Comparison of ENCODE assay signal across 15 cellular contexts in the genomic region with DNA sequence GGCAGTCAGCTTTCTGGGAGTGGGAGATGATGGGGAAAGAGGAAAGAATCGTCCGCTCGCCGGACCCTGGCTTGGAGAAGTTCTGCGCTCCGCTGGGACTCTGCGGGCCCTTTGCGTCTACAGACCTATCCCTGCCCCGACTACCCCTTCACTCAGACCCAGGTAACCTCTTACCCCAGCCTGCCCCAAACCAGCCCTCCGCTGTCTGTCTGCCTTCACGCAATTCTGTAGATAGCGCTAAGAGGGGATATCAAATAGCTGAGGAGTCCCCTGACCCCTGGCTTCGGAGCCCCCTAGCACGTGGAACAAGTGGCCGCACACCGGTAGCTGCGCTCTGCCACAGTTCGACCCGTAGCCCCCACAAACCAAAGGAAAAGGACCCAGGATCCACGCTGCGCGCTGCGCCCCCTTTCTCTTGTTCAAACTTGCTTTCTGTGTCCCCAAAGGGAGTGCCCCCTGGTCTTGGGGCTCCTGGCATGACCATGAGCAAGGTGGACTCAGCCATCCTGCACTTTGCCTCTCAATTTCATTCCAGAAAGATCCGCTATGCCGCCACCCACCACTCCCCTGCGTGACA. TPM values are rescaled to one million over a fixed set of nuclear protein-coding genes. Genes with fewer than 3 reads are reported as not detected.
DNase-seq lines count a peak whose midpoint lies in the region; ATAC-seq, FAIRE-seq and TF ChIP-seq lines count a peak whose summit lies in the region.
"Had no signal": no experiment of that assay in that cellular context is flagged by ENCODE, and none has a peak within 500 bp of the region (broad histone marks: within the 10 kb centered on the region; RNA-seq: fewer than 3 reads in every experiment).

No MANE protein-coding gene starts in this region.

- no peak overlapping the region for H3K4me2 ChIP-seq in MM.1S (ENCODE audit: low read depth, low read length)

- peak overlapping the region; percentile 67; the same call in 1 of the 2 replicates for H3K27ac Mint-ChIP-seq in HFFc6
- H3K27ac Mint-ChIP-seq in activated CD8-positive, alpha-beta T cell treated with anti-CD3 and anti-CD28 coated beads, Interleukin-2, amount 10 ng/mL, durations not matched to agents 7 days and 5 days, result no peak overlapping the region
- H3K27ac Mint-ChIP-seq: activated B cell treated with CpG ODN at 0.5 μM for 24 hours; activated naive CD4-positive, alpha-beta T cell treated with anti-CD3 and anti-CD28 coated beads, Interleukin-2, amount 50 U/mL, for 72 hours had no signal

- DNase-seq in HFFc6 (no peak), breast epithelium (ENCODE audit: low spot score in 2 of 2) (peak in 1 of 2 donors; percentile 12), left lobe of liver (ENCODE audit: low spot score) (peak; percentile 40), small intestine (no peak), MM.1S (no peak)
- no peak for DNase-seq in activated CD8-positive, alpha-beta T cell treated with anti-CD3 and anti-CD28 coated beads, Interleukin-2, amount 10 ng/mL, durations not matched to agents 7 days and 5 days
- DNase-seq: activated B cell treated with CpG ODN at 0.5 μM for 24 hours, hippocampal formation, left ventricle myocardium superior, occipital lobe had no signal

- 35 to 61% (median 40%) methylated on average over 26 of the region's 26 CpGs for WGBS in small intestine, 3 donors

- H3K4me1 ChIP-seq in breast epithelium (peaks cover 0 to 7% of the 10 kb centered on the region in 2 donors), small intestine (ENCODE audit: control insufficient read depth in 2 of 2, insufficient read depth in 1 of 2, low read depth in 1 of 2, low read length in 1 of 2) (peaks cover 4 to 20% of the 10 kb centered on the region in 2 donors), MM.1S (ENCODE audit: low read length) (no peaks in the 10 kb centered on the region)

- H3K9me3 Mint-ChIP-seq in HFFc6, result no peaks in the 10 kb centered on the region
- H3K9me3 Mint-ChIP-seq in activated CD8-positive, alpha-beta T cell treated with anti-CD3 and anti-CD28 coated beads, Interleukin-2, amount 10 ng/mL, durations not matched to agents 7 days and 5 days (ENCODE audit: insufficient read depth), result no peaks in the 10 kb centered on the region
- H3K9me3 Mint-ChIP-seq: activated B cell treated with CpG ODN at 0.5 μM for 24 hours; activated naive CD4-positive, alpha-beta T cell treated with anti-CD3 and anti-CD28 coated beads, Interleukin-2, amount 50 U/mL, for 72 hours had no signal

- H3K4me1 Mint-ChIP-seq in HFFc6 (ENCODE audit: low read depth), result peaks cover 16% of the 10 kb centered on the region
- H3K4me1 Mint-ChIP-seq in activated CD8-positive, alpha-beta T cell treated with anti-CD3 and anti-CD28 coated beads, Interleukin-2, amount 10 ng/mL, durations not matched to agents 7 days and 5 days (ENCODE audit: low read depth), result peaks cover 2% of the 10 kb centered on the region
- H3K4me1 Mint-ChIP-seq: activated B cell treated with CpG ODN at 0.5 μM for 24 hours had no signal

- H3K27ac ChIP-seq in breast epithelium, result peak overlapping the region; percentile 95 to 98
- peak overlapping the region; percentile 30 to 86 for H3K27ac ChIP-seq in small intestine (ENCODE audit: low read depth in 1 of 2, low read length in 1 of 2)
- H3K27ac ChIP-seq in MM.1S (ENCODE audit: low read length), result no peak overlapping the region

- H3K27me3 ChIP-seq in breast epithelium (no peaks in the 10 kb centered on the region), small intestine (ENCODE audit: control insufficient read depth in 2 of 2, insufficient read depth in 2 of 2, low read length in 2 of 2) (no peaks in the 10 kb centered on the region), MM.1S (replicated peaks; ENCODE audit: insufficient read depth, low read length) (peaks cover 6% of the 10 kb centered on the region; the same call in 1 of the 2 replicates)

- no peak overlapping the region for H3K9ac ChIP-seq in MM.1S (ENCODE audit: low read length)

- no peak for TF ChIP-seq POLR2A in breast epithelium (IDR thresholded peaks at IDR 0.05)

- no peak overlapping the region for H2AFZ ChIP-seq in MM.1S (ENCODE audit: low read length)

- intact Hi-C loops in breast epithelium (cut with DNase I; ENCODE audit: low total_unique reads), result no loop called here

- no peaks in the 10 kb centered on the region for H3K79me2 ChIP-seq in MM.1S (ENCODE audit: low read length)

- POLR2A ChIA-PET in activated CD8-positive, alpha-beta T cell treated with anti-CD3 and anti-CD28 coated beads, Interleukin-2, amount 10 ng/mL, durations not matched to agents 7 days and 5 days (lab: Charles Lee), result no interaction called here

- H3K4me3 Mint-ChIP-seq in HFFc6, result peak overlapping the region; percentile 80
- no peak overlapping the region for H3K4me3 Mint-ChIP-seq in activated CD8-positive, alpha-beta T cell treated with anti-CD3 and anti-CD28 coated beads, Interleukin-2, amount 10 ng/mL, durations not matched to agents 7 days and 5 days
- H3K4me3 Mint-ChIP-seq: activated B cell treated with CpG ODN at 0.5 μM for 24 hours had no signal

- H3F3A ChIP-seq in MM.1S (ENCODE audit: insufficient read depth, low read length), result no peaks in the 10 kb centered on the region

- peaks cover 29% of the 10 kb centered on the region for H3K27me3 Mint-ChIP-seq in HFFc6 (ENCODE audit: insufficient read depth)
- peaks cover 23% of the 10 kb centered on the region for H3K27me3 Mint-ChIP-seq in activated CD8-positive, alpha-beta T cell treated with anti-CD3 and anti-CD28 coated beads, Interleukin-2, amount 10 ng/mL, durations not matched to agents 7 days and 5 days (ENCODE audit: low read depth)

- no peaks in the 10 kb centered on the region for H4K20me1 ChIP-seq in MM.1S (ENCODE audit: insufficient read depth, low read length)

- H3K9me2 ChIP-seq in MM.1S (replicated peaks; ENCODE audit: insufficient read depth, low read length), result no peaks in the 10 kb centered on the region

- TF ChIP-seq CTCF in HFFc6 (IDR thresholded peaks at IDR 0.05), result no peak
- TF ChIP-seq CTCF in breast epithelium (IDR thresholded peaks at IDR 0.05), result no peak
- no peak for TF ChIP-seq CTCF in MM.1S (IDR thresholded peaks at IDR 0.05; ENCODE audit: low read length)

- CTCF ChIA-PET in activated CD8-positive, alpha-beta T cell treated with anti-CD3 and anti-CD28 coated beads, Interleukin-2, amount 10 ng/mL, durations not matched to agents 7 days and 5 days (lab: Charles Lee), result no interaction called here

- H3K9me3 ChIP-seq in breast epithelium (no peaks in the 10 kb centered on the region), small intestine (ENCODE audit: control insufficient read depth, low read depth) (no peaks in the 10 kb centered on the region), MM.1S (replicated peaks; ENCODE audit: insufficient read depth, low read length) (no peaks in the 10 kb centered on the region)

- H3K4me3 ChIP-seq in breast epithelium (peak overlapping the region in 2 of 3 donors; percentile 45 to 64), small intestine (ENCODE audit: low read depth in 1 of 2, low read length in 2 of 2) (peak overlapping the region in 1 of 2 donors; percentile 34), MM.1S (ENCODE audit: low read length) (no peak overlapping the region)
- H3K4me3 ChIP-seq: K562 had no signal

- no peaks in the 10 kb centered on the region for H3K36me3 ChIP-seq in breast epithelium
- H3K36me3 ChIP-seq in small intestine (ENCODE audit: control insufficient read depth in 2 of 2, insufficient read depth in 2 of 2, low read length in 2 of 2), result no peaks in the 10 kb centered on the region
- no peaks in the 10 kb centered on the region for H3K36me3 ChIP-seq in MM.1S (replicated peaks; ENCODE audit: insufficient read depth, low read length)

- peaks cover 2% of the 10 kb centered on the region; the same call in 1 of the 2 replicates for H3K36me3 Mint-ChIP-seq in HFFc6 (ENCODE audit: low read depth)
- no peaks in the 10 kb centered on the region for H3K36me3 Mint-ChIP-seq in activated CD8-positive, alpha-beta T cell treated with anti-CD3 and anti-CD28 coated beads, Interleukin-2, amount 10 ng/mL, durations not matched to agents 7 days and 5 days (ENCODE audit: low read depth)
- H3K36me3 Mint-ChIP-seq: activated naive CD4-positive, alpha-beta T cell treated with anti-CD3 and anti-CD28 coated beads, Interleukin-2, amount 50 U/mL, for 72 hours had no signal

- FAIRE-seq in small intestine (lab: Jason Lieb, UNC), result no peak
- FAIRE-seq: K562 had no signal

- ATAC-seq in left lobe of liver, result no peak
- ATAC-seq in activated CD8-positive, alpha-beta T cell treated with anti-CD3 and anti-CD28 coated beads, Interleukin-2, amount 10 ng/mL, durations not matched to agents 7 days and 5 days, result no peak
- ATAC-seq in GM21737 (IDR thresholded peaks at IDR 0.05; ENCODE audit: unreplicated experiment), result no peak
- no peak for ATAC-seq in HG02840 (IDR thresholded peaks at IDR 0.05; ENCODE audit: low FRiP score, unreplicated experiment)
- ATAC-seq: activated naive CD4-positive, alpha-beta T cell treated with anti-CD3 and anti-CD28 coated beads, Interleukin-2, amount 50 U/mL, for 72 hours; K562; left ventricle myocardium superior had no signal

RNA-seq across cellular contexts. Expression of a gene that starts 7.0 kb away (rescaled TPM):
- 1 to 10 TPM in 1 of 6 experiments, under 1 TPM in 5; 0.38 to 1.0 (median 0.47) TPM for total RNA-seq in HFFc6 (2021; fragmentation: NEBNext Ultra II Directional; extraction: Animal tissue kit (Norgen Biotek cat#: 25700))
- total RNA-seq in breast epithelium (1 to 10 TPM in 2 of 3 donors, under 1 TPM in 1; 0.80 to 2.8 (median 2.0) TPM), left lobe of liver (0.43 TPM)
- polyA plus RNA-seq in small intestine, result 1 to 10 TPM in 2 of 3 donors, not detected in 1; 2.4 to 7.9 TPM
- not detected for total RNA-seq in activated CD8-positive, alpha-beta T cell treated with anti-CD3 and anti-CD28 coated beads, Interleukin-2, amount 10 ng/mL, durations not matched to agents 7 days and 5 days
- total RNA-seq: cerebellum, K562, occipital lobe had no signal
- polyA plus RNA-seq: K562 had no signal

RNA-seq across cellular contexts. Expression of a gene that starts 19.9 kb away (rescaled TPM):
- 1 to 10 TPM; 2.0 to 3.8 (median 2.8) TPM for total RNA-seq in HFFc6 (2021; fragmentation: NEBNext Ultra II Directional; extraction: Animal tissue kit (Norgen Biotek cat#: 25700))
- total RNA-seq in breast epithelium (10 to 100 TPM; 11.5 to 48.7 (median 22.6) TPM), left lobe of liver (0.50 TPM)
- polyA plus RNA-seq in small intestine, result 1 to 10 TPM in 2 of 3 donors, under 1 TPM in 1; 0.45 to 7.7 (median 2.4) TPM
- not detected for total RNA-seq in activated CD8-positive, alpha-beta T cell treated with anti-CD3 and anti-CD28 coated beads, Interleukin-2, amount 10 ng/mL, durations not matched to agents 7 days and 5 days
- total RNA-seq: activated B cell treated with CpG ODN at 0.5 μM for 24 hours; activated naive CD4-positive, alpha-beta T cell treated with anti-CD3 and anti-CD28 coated beads, Interleukin-2, amount 50 U/mL, for 72 hours; cerebellum; K562; left ventricle myocardium superior; occipital lobe had no signal

RNA-seq across cellular contexts. Expression of a gene that starts 21.1 kb away (rescaled TPM):
- total RNA-seq in HFFc6 (2021; fragmentation: NEBNext Ultra II Directional; extraction: Animal tissue kit (Norgen Biotek cat#: 25700)), result under 1 TPM in 3 of 6 experiments, not detected in 3; 0.10 to 0.17 (median 0.14) TPM
- total RNA-seq in breast epithelium (1 to 10 TPM in 2 of 3 donors, under 1 TPM in 1; 0.80 to 5.4 (median 1.3) TPM), left lobe of liver (0.15 TPM)
- polyA plus RNA-seq in small intestine, result under 1 TPM in 1 of 3 donors, not detected in 2; 0.97 TPM
- not detected for total RNA-seq in activated CD8-positive, alpha-beta T cell treated with anti-CD3 and anti-CD28 coated beads, Interleukin-2, amount 10 ng/mL, durations not matched to agents 7 days and 5 days
- total RNA-seq: activated B cell treated with CpG ODN at 0.5 μM for 24 hours; activated naive CD4-positive, alpha-beta T cell treated with anti-CD3 and anti-CD28 coated beads, Interleukin-2, amount 50 U/mL, for 72 hours; cerebellum; K562; occipital lobe had no signal

RNA-seq across cellular contexts. Expression of a gene that starts 24.0 kb away (rescaled TPM):
- total RNA-seq in HFFc6 (2021; fragmentation: NEBNext Ultra II Directional; extraction: Animal tissue kit (Norgen Biotek cat#: 25700)), result 1 to 10 TPM; 2.3 to 3.8 (median 2.8) TPM
- 10 to 100 TPM in 1 of 3 donors, 1 to 10 TPM in 2; 7.9 to 16.0 (median 9.0) TPM for total RNA-seq in breast epithelium
- total RNA-seq in left lobe of liver, result not detected
- polyA plus RNA-seq in small intestine, result under 1 TPM in 2 of 3 donors, not detected in 1; 0.46 to 0.81 TPM
- not detected for total RNA-seq in activated CD8-positive, alpha-beta T cell treated with anti-CD3 and anti-CD28 coated beads, Interleukin-2, amount 10 ng/mL, durations not matched to agents 7 days and 5 days
- total RNA-seq: activated B cell treated with CpG ODN at 0.5 μM for 24 hours, cerebellum, K562, left ventricle myocardium superior, occipital lobe had no signal
- polyA plus RNA-seq: K562 had no signal

RNA-seq across cellular contexts. Expression of a gene that starts 27.8 kb away (rescaled TPM):
- under 1 TPM; 0.28 to 0.81 (median 0.45) TPM for total RNA-seq in HFFc6 (2021; fragmentation: NEBNext Ultra II Directional; extraction: Animal tissue kit (Norgen Biotek cat#: 25700))
- under 1 TPM; 0.33 to 0.80 (median 0.44) TPM for total RNA-seq in breast epithelium
- total RNA-seq in left lobe of liver, result 0.08 TPM
- polyA plus RNA-seq in small intestine, result under 1 TPM in 2 of 3 donors, not detected in 1; 0.49 to 0.81 TPM
- under 1 TPM; 0.89 to 0.92 TPM for total RNA-seq in activated CD8-positive, alpha-beta T cell treated with anti-CD3 and anti-CD28 coated beads, Interleukin-2, amount 10 ng/mL, durations not matched to agents 7 days and 5 days
- total RNA-seq: cerebellum, left ventricle myocardium superior, occipital lobe had no signal
